Comparison of ENCODE assay signal across 8 cellular contexts in the genomic region with DNA sequence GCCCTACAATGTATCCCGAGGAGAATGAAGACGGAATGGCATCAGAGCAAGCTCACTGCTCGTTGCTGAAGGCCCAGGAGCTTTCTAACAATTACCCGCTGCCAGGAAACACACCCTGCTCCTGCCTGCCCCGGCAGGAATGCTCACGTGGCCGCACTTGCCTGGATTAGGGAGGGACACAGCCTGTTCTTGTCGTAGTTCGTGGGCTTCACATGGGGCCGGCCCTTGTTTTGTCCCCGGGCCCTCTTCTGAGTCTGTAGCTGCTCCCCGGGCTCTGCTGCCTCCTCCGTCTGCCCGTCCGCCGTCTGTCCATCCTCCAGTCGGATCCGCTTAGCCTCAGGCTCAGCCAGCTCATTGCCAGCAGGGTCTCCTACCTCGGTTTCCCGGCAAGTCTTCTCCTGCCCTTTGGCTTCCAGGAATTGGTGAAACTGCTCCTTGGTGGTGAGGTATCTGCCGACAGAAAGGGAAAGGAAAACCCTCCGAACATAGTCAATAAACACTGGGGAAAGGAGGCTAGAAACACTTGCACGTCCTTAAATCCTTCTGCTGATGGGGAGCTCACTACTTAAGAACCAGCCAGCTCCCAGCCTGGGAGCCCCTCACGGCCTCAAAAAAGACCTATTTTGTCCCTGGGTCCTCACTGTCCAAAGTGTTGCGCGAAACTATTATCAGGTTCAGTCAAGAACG. TPM values are rescaled to one million over a fixed set of nuclear protein-coding genes. Genes with fewer than 3 reads are reported as not detected.
DNase-seq lines count a peak whose midpoint lies in the region; ATAC-seq and TF ChIP-seq lines count a peak whose summit lies in the region.

No MANE protein-coding gene starts in this region.

- H3K27ac ChIP-seq in GM23338 (ENCODE audit: low read depth) (no peak overlapping the region), gastroesophageal sphincter (peak overlapping the region; percentile 2 to 100 (median 96))

- H3K27me3 ChIP-seq in GM23338 (ENCODE audit: insufficient read depth) (no peaks in the 10 kb centered on the region), gastroesophageal sphincter (no peaks in the 10 kb centered on the region)

- ATAC-seq in GM23338, result no peak
- ATAC-seq in WTC11, result no peak
- no peak for ATAC-seq in gastroesophageal sphincter
- ATAC-seq in GM18858 (IDR thresholded peaks at IDR 0.05; ENCODE audit: unreplicated experiment), result no peak

- TF ChIP-seq EP300 in gastroesophageal sphincter (IDR thresholded peaks at IDR 0.05), result no peak

- no peaks in the 10 kb centered on the region for H3K9me2 ChIP-seq in GM23338 (ENCODE audit: insufficient read depth)

- POLR2A ChIA-PET in WTC11 (lab: Charles Lee), result interaction anchor here (1.0 to 1.5 kb wide), 2 partner anchors 50 to 70 kb away, joined by 4 to 5 read pairs; partner anchors contain the start of genes CATSPERD and LONP1

- peak overlapping the region; percentile 99 for H3K4me3 Mint-ChIP-seq in GM23338
- peak overlapping the region; percentile 98 for H3K4me3 Mint-ChIP-seq in WTC11

- H3K36me3 ChIP-seq in GM23338 (ENCODE audit: insufficient read depth) (peaks cover 5% of the 10 kb centered on the region; the same call in 1 of the 2 replicates), gastroesophageal sphincter (peaks cover 0 to 51% of the 10 kb centered on the region in 2 donors)

- peaks cover 41% of the 10 kb centered on the region for H3K36me3 Mint-ChIP-seq in GM23338 (ENCODE audit: low read depth)
- H3K36me3 Mint-ChIP-seq in WTC11, result peaks cover 21% of the 10 kb centered on the region

- no peaks in the 10 kb centered on the region for H3F3A ChIP-seq in GM23338 (replicated peaks; ENCODE audit: low read depth)

- no peak overlapping the region for H2AFZ ChIP-seq in GM23338

- TF ChIP-seq POLR2A in gastroesophageal sphincter (IDR thresholded peaks at IDR 0.05), result no peak
- no peak for TF ChIP-seq POLR2A in erythroblast (IDR thresholded peaks at IDR 0.05; ENCODE audit: low read length)

- H3K4me1 ChIP-seq in GM23338 (ENCODE audit: insufficient read depth), result no peaks in the 10 kb centered on the region
- peaks cover 0 to 10% (median 6%) of the 10 kb centered on the region in 3 donors for H3K4me1 ChIP-seq in gastroesophageal sphincter

- H3K79me2 ChIP-seq in GM23338 (replicated peaks; ENCODE audit: insufficient read depth), result no peaks in the 10 kb centered on the region

- no peak for DNase-seq in GM23338 (ENCODE audit: low spot score)
- DNase-seq in WTC11 (ENCODE audit: low spot score), result no peak
- no peak for DNase-seq in skeletal muscle cell (ENCODE audit: low read depth)
- DNase-seq in erythroblast (lab: John Stamatoyannopoulos, UW), result no peak
- DNase-seq in kidney tubule cell (ENCODE audit: low spot score), result no peak
- no peak for DNase-seq in posterior cingulate gyrus

- CTCF ChIA-PET in WTC11 (lab: Charles Lee), result interaction anchor here (0.7 to 3.0 kb wide), 4 partner anchors 14 to 232 kb away, joined by 3 to 19 read pairs (median 6); partner anchors contain the start of genes NRTN and RPL36

- WGBS in gastroesophageal sphincter (ENCODE audit: low coverage in 1 of 2), 2 donors, result 51 to 73% methylated on average over 5 to 24 of the region's 27 CpGs

- peak overlapping the region; percentile 85; the same call in 1 of the 2 replicates for H3K27ac Mint-ChIP-seq in GM23338
- H3K27ac Mint-ChIP-seq in WTC11, result peak overlapping the region; percentile 87

- H3K9me3 ChIP-seq in gastroesophageal sphincter, result no peaks in the 10 kb centered on the region

- TF ChIP-seq CTCF in GM23338 (conservative IDR thresholded peaks at IDR 0.05; ENCODE audit: low read depth in 2 of 2) (no peak), WTC11 (IDR thresholded peaks at IDR 0.05) (no peak), gastroesophageal sphincter (IDR thresholded peaks at IDR 0.05) (no peak)

- H3K9me3 Mint-ChIP-seq in GM23338 (no peaks in the 10 kb centered on the region; the same call in 1 of the 3 replicates), WTC11 (peaks cover 4% of the 10 kb centered on the region; the same call in 1 of the 2 replicates)

- H3K4me1 Mint-ChIP-seq in GM23338, result peaks cover 5% of the 10 kb centered on the region
- peaks cover 5% of the 10 kb centered on the region for H3K4me1 Mint-ChIP-seq in WTC11

- H3K4me3 ChIP-seq in GM23338, result peak overlapping the region; percentile 74
- peak overlapping the region; percentile 77 to 80 for H3K4me3 ChIP-seq in gastroesophageal sphincter
- H3K4me3 ChIP-seq in skeletal muscle cell (ENCODE audit: low read depth, low read length), result peak overlapping the region; percentile 92

- peaks cover 19% of the 10 kb centered on the region for H3K27me3 Mint-ChIP-seq in GM23338 (ENCODE audit: insufficient read depth, low read depth, poor library complexity)
- no peaks in the 10 kb centered on the region; the same call in 1 of the 2 replicates for H3K27me3 Mint-ChIP-seq in WTC11 (ENCODE audit: low read depth)

- H4K20me1 ChIP-seq in GM23338 (replicated peaks; ENCODE audit: insufficient read depth), result no peaks in the 10 kb centered on the region; the same call in 1 of the 2 replicates

- peak overlapping the region; percentile 79 for H3K4me2 ChIP-seq in GM23338

- intact Hi-C loops in posterior cingulate gyrus (cut with DNase I), result loop anchor here (2.0 to 5.0 kb wide), 3 partner anchors 68 to 112 kb away; partner anchors contain the start of genes CATSPERD, HSD11B1L, LONP1 and MICOS13

TF ChIP-seq in GM23338, 12 proteins besides CTCF, POLR2A, EP300 and RAD21:
- TF ChIP-seq ZNF114 (CRISPR knock-in tag; IDR thresholded peaks at IDR 0.05) (0 out of 2 replicates have a peak, but pooled peaks have one; percentile 16), EZH2phosphoT487 (IDR thresholded peaks at IDR 0.05; ENCODE audit: unreplicated experiment) (no peak)
TF ChIP-seq in GM23338: peak in this region for 1.

TF ChIP-seq in WTC11, 78 proteins besides CTCF, POLR2A, EP300 and RAD21:
- TF ChIP-seq GTF2I (CRISPR knock-in tag; conservative IDR thresholded peaks at IDR 0.05) (peak; percentile 75; the same call in 1 of the 2 replicates), NR1H2 (CRISPR knock-in tag; IDR thresholded peaks at IDR 0.05) (no peak)

RNA-seq across cellular contexts. Expression of gene DUS3L, which starts 0.9 kb away (rescaled TPM):
- total RNA-seq in GM23338 (2014; rRNA removed; shearing (Covaris generic)), result 42.7 and 53.0 TPM in 2 replicates
- 24.5 and 26.2 TPM in 2 replicates for polyA plus RNA-seq in GM23338 (2016; fragmentation: Nextera tagmentation; extraction: Ambion mirVana)
- 30.6 to 39.3 TPM (median 34.6 TPM) in 3 replicates for total RNA-seq in WTC11 (2021)
- total RNA-seq in gastroesophageal sphincter, result 10 to 100 TPM; 14.1 to 39.4 (median 22.6) TPM

RNA-seq across cellular contexts. Expression of gene PRR22, which starts 5.5 kb away (rescaled TPM):
- total RNA-seq in GM23338 (2014; rRNA removed; shearing (Covaris generic)), result 1.0 and 1.6 TPM in 2 replicates
- 1.2 TPM in 2 replicates for polyA plus RNA-seq in GM23338 (2016; fragmentation: Nextera tagmentation; extraction: Ambion mirVana)
- total RNA-seq in WTC11 (2021) (2.6 to 3.3 TPM (median 3.0 TPM) in 3 replicates), gastroesophageal sphincter (under 1 TPM in 1 of 4 donors, not detected in 3; 0.40 TPM)

RNA-seq across cellular contexts. Expression of gene NRTN, which starts 14.8 kb away (rescaled TPM):
- total RNA-seq in GM23338 (2014; rRNA removed; shearing (Covaris generic)), result 4.0 and 5.9 TPM in 2 replicates
- polyA plus RNA-seq in GM23338 (2016; fragmentation: Nextera tagmentation; extraction: Ambion mirVana), result 5.5 and 5.8 TPM in 2 replicates
- total RNA-seq in WTC11 (2021), result 4.7 to 6.1 TPM (median 4.9 TPM) in 3 replicates
- total RNA-seq in gastroesophageal sphincter, result 10 to 100 TPM in 2 of 4 donors, 1 to 10 TPM in 2; 3.6 to 27.2 (median 14.6) TPM

RNA-seq across cellular contexts. Expression of gene FUT6, which starts 49.5 kb away (rescaled TPM):
- not detected in 2 replicates for total RNA-seq in GM23338 (2014; rRNA removed; shearing (Covaris generic))
- polyA plus RNA-seq in GM23338 (2016; fragmentation: Nextera tagmentation; extraction: Ambion mirVana), result not detected in 2 replicates
- total RNA-seq in WTC11 (2021) (not detected in 3 replicates), gastroesophageal sphincter (1 to 10 TPM in 1 of 4 donors, not detected in 3; 3.0 TPM)
